ENCODE assay signal across 10 cellular contexts in the genomic region with DNA sequence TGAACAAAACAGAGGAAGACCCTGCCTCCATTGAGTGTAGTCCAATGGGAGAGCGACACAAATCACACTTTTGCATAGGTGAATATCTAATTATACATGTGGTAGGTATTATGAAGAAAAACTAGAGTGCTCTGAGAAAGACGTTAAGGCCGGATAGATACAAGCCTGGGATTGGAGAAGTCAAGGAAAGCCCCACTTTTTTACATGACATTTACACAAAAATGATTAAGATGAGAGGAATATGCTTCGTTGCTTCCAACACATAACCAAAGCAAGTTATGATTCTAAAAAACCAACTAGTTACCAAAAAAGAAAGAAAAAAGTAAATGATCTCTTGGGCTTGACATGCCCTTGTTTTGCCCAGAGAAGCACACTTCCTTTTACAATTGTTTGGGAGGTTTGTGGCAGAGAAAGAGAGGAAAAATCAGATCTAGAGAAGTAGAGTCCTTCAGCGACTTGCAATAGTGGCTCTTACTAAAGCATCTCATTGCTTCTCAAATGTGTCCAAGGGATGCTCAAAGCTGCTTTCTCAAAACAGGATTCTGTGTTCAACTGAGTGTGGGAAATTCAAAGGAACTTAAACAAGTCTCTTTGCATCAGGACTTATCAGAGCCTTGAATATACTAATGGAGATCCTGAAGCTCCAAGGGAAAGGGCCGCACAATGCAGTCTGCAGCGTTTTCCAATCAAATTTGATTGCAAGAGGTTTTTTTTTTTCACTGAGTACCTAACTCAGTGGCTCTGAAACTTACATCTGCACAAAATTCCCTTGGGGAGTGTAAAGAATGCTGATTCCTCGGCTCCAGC. TPM values are rescaled to one million over a fixed set of nuclear protein-coding genes. Genes with fewer than 3 reads are reported as not detected.
DNase-seq lines count a peak whose midpoint lies in the region; ATAC-seq and TF ChIP-seq lines count a peak whose summit lies in the region.
"Had no signal": no experiment of that assay in that cellular context is flagged by ENCODE, and none has a peak within 500 bp of the region (broad histone marks: within the 10 kb centered on the region; RNA-seq: fewer than 3 reads in every experiment).

No MANE protein-coding gene starts in this region.

- no peaks in the 10 kb centered on the region for H3K36me3 Mint-ChIP-seq in GM23338 (ENCODE audit: low read depth)

- H3K4me3 Mint-ChIP-seq in GM23338, result no peak overlapping the region; the same call in 2 of the 3 replicates

- no peak for TF ChIP-seq EP300 in esophagus muscularis mucosa (IDR thresholded peaks at IDR 0.05)

- no peak for DNase-seq in GM23338 (ENCODE audit: low spot score)
- DNase-seq in HuH-7 (ENCODE audit: low spot score), result no peak
- DNase-seq in esophagus muscularis mucosa (ENCODE audit: extremely low spot score), result no peak
- DNase-seq in H4 (ENCODE audit: low spot score), result no peak
- no peak for DNase-seq in COLO829 (ENCODE audit: low spot score)

- H3K9me2 ChIP-seq in GM23338 (ENCODE audit: insufficient read depth), result no peaks in the 10 kb centered on the region

- peak overlapping the region; percentile 5; the same call in 1 of the 2 replicates for H3K4me2 ChIP-seq in GM23338

- H3K79me2 ChIP-seq in GM23338 (replicated peaks; ENCODE audit: insufficient read depth), result no peaks in the 10 kb centered on the region

- TF ChIP-seq CTCF in GM23338 (conservative IDR thresholded peaks at IDR 0.05; ENCODE audit: low read depth in 2 of 2) (no peak), esophagus muscularis mucosa (IDR thresholded peaks at IDR 0.05) (no peak)

- peaks cover 70% of the 10 kb centered on the region for H3K4me1 Mint-ChIP-seq in GM23338

- H3F3A ChIP-seq in GM23338 (replicated peaks; ENCODE audit: low read depth), result peaks cover 3% of the 10 kb centered on the region; the same call in 1 of the 2 replicates

- no peak overlapping the region; the same call in 1 of the 2 replicates for H3K27ac Mint-ChIP-seq in GM23338

- H3K27me3 ChIP-seq in GM23338 (ENCODE audit: insufficient read depth), result peaks cover 8% of the 10 kb centered on the region; the same call in 1 of the 2 replicates
- H3K27me3 ChIP-seq in HUES48 (ENCODE audit: control insufficient read depth, insufficient read depth, low read length), result peaks cover 11% of the 10 kb centered on the region; the same call in 1 of the 2 replicates
- no peaks in the 10 kb centered on the region for H3K27me3 ChIP-seq in esophagus muscularis mucosa
- H3K27me3 ChIP-seq: SJSA1 had no signal

- no peak overlapping the region for H3K27ac ChIP-seq in GM23338 (ENCODE audit: low read depth)
- H3K27ac ChIP-seq in HUES48 (ENCODE audit: low read depth, low read length), result peak overlapping the region; percentile 79
- peak overlapping the region; percentile 33 for H3K27ac ChIP-seq in mesodermal cell (ENCODE audit: low read depth, low read length, severe bottlenecking)
- no peak overlapping the region for H3K27ac ChIP-seq in esophagus muscularis mucosa (replicated peaks in 1 of 4)
- H3K27ac ChIP-seq: SJSA1 had no signal

- H2AFZ ChIP-seq in GM23338, result no peak overlapping the region

- H3K4me3 ChIP-seq in GM23338 (no peak overlapping the region), HUES48 (ENCODE audit: low read depth, low read length) (no peak overlapping the region), mesodermal cell (ENCODE audit: extremely low read depth, insufficient read depth, low read length, poor library complexity, severe bottlenecking) (no peak overlapping the region), esophagus muscularis mucosa (no peak overlapping the region)
- H3K4me3 ChIP-seq: lung, SJSA1 had no signal

- ATAC-seq in GM18868 (IDR thresholded peaks at IDR 0.05; ENCODE audit: unreplicated experiment), result peak; percentile 46
- ATAC-seq in GM23338, result no peak

- H3K9me3 ChIP-seq in HUES48 (ENCODE audit: control insufficient read depth, insufficient read depth, low read length) (no peaks in the 10 kb centered on the region), mesodermal cell (ENCODE audit: control insufficient read depth, low read length) (no peaks in the 10 kb centered on the region), esophagus muscularis mucosa (no peaks in the 10 kb centered on the region)
- H3K9me3 ChIP-seq: SJSA1 had no signal

- H3K27me3 Mint-ChIP-seq in GM23338 (ENCODE audit: insufficient read depth, low read depth, poor library complexity), result peaks cover 17% of the 10 kb centered on the region

- H3K36me3 ChIP-seq in GM23338 (ENCODE audit: insufficient read depth), result no peaks in the 10 kb centered on the region
- no peaks in the 10 kb centered on the region for H3K36me3 ChIP-seq in HUES48 (ENCODE audit: control insufficient read depth, insufficient read depth, low read length)
- peaks cover 28% of the 10 kb centered on the region for H3K36me3 ChIP-seq in mesodermal cell (ENCODE audit: control insufficient read depth, insufficient read depth, low read length)
- no peaks in the 10 kb centered on the region for H3K36me3 ChIP-seq in esophagus muscularis mucosa
- H3K36me3 ChIP-seq: SJSA1 had no signal

- TF ChIP-seq POLR2A in esophagus muscularis mucosa (IDR thresholded peaks at IDR 0.05; ENCODE audit: low read depth), result no peak

- H3K9ac ChIP-seq in HUES48 (ENCODE audit: low read depth, low read length), result no peak overlapping the region

- no peaks in the 10 kb centered on the region for H4K20me1 ChIP-seq in GM23338 (replicated peaks; ENCODE audit: insufficient read depth)

- H3K9me3 Mint-ChIP-seq in GM23338, result no peaks in the 10 kb centered on the region

- intact Hi-C loops in esophagus muscularis mucosa (cut with DNase I), result no loop called here

- WGBS in mesodermal cell (ENCODE audit: insufficient coverage in 2 of 2), 2 experiments, result 81 to 85% methylated on average over 3 of the region's 8 CpGs
- 87% methylated on average over 8 of the region's 8 CpGs for WGBS in esophagus muscularis mucosa

- H3K4me1 ChIP-seq in GM23338 (ENCODE audit: insufficient read depth), result peaks cover 54% of the 10 kb centered on the region
- H3K4me1 ChIP-seq in HUES48 (ENCODE audit: control insufficient read depth, insufficient read depth, low read length), result peaks cover 40% of the 10 kb centered on the region
- H3K4me1 ChIP-seq in mesodermal cell (ENCODE audit: control insufficient read depth, insufficient read depth, low read length, poor library complexity, severe bottlenecking), result peaks cover 63% of the 10 kb centered on the region
- H3K4me1 ChIP-seq in esophagus muscularis mucosa, result peaks cover 0 to 54% (median 49%) of the 10 kb centered on the region in 4 donors
- H3K4me1 ChIP-seq: SJSA1 had no signal

TF ChIP-seq in GM23338, 12 proteins besides CTCF, POLR2A, EP300 and RAD21 (continues in another document):
- no peak for TF ChIP-seq STAT1 (IDR thresholded peaks at IDR 0.05; ENCODE audit: unreplicated experiment)

RNA-seq across cellular contexts. Expression of gene FLI1, which starts 38.8 kb away (rescaled TPM):
- 0.12 and 0.21 TPM in 2 replicates for total RNA-seq in GM23338 (2014; rRNA removed; shearing (Covaris generic))
- 0.16 and 0.31 TPM in 2 replicates for polyA plus RNA-seq in GM23338 (2016; fragmentation: Nextera tagmentation; extraction: Ambion mirVana)
- 82.9 TPM for polyA plus RNA-seq in mesodermal cell (2013, experiment 1 of 2)
- 50.4 TPM for polyA plus RNA-seq in mesodermal cell (2013, experiment 2 of 2)
- 10 to 100 TPM; 17.4 to 43.8 (median 29.6) TPM for total RNA-seq in esophagus muscularis mucosa
- total RNA-seq in H4 (2014; rRNA removed; shearing (Covaris generic)), result 4.6 and 4.9 TPM in 2 replicates

Comparison
In these comparisons a context has a peak if more than half of its experiments do, and no peak if none do; other contexts are left out.
1. H3K27ac ChIP-seq: peak in HUES48 (single experiment) and mesodermal cell (single experiment); none in GM23338 (single experiment) and esophagus muscularis mucosa (0 of 4).